ENCODE assay signal across 14 cellular contexts in genomic region chr1:226607821-226608220, GRCh38. TPM values are rescaled to one million over a fixed set of nuclear protein-coding genes. Genes with fewer than 3 reads are reported as not detected.
DNase-seq lines count a peak whose midpoint lies in the region; ATAC-seq and TF ChIP-seq lines count a peak whose summit lies in the region.
"Had no signal": no experiment of that assay in that cellular context is flagged by ENCODE, and none has a peak within 500 bp of the region (broad histone marks: within the 10 kb centered on the region; RNA-seq: fewer than 3 reads in every experiment).

No MANE protein-coding gene starts in this region.

- H3K27ac Mint-ChIP-seq in activated naive CD8-positive, alpha-beta T cell treated with anti-CD3 and anti-CD28 coated beads, Interleukin-2, amount 50 U/mL, for 24 hours: no peak overlapping the region
- no peak overlapping the region for H3K27ac Mint-ChIP-seq in activated naive CD8-positive, alpha-beta T cell treated with anti-CD3 and anti-CD28 coated beads for 36 hours
- peak overlapping the region; percentile 28 for H3K27ac Mint-ChIP-seq in glutamatergic neuron (ENCODE audit: unreplicated experiment)
- H3K27ac Mint-ChIP-seq: CD4-positive, CD25-positive, alpha-beta regulatory T cell had no signal

- no peak overlapping the region for H3K4me3 Mint-ChIP-seq in activated naive CD8-positive, alpha-beta T cell treated with anti-CD3 and anti-CD28 coated beads, Interleukin-2, amount 50 U/mL, for 24 hours
- H3K4me3 Mint-ChIP-seq in activated naive CD8-positive, alpha-beta T cell treated with anti-CD3 and anti-CD28 coated beads for 36 hours: no peak overlapping the region
- no peak overlapping the region for H3K4me3 Mint-ChIP-seq in glutamatergic neuron (ENCODE audit: unreplicated experiment)

- H3K36me3 Mint-ChIP-seq in activated naive CD8-positive, alpha-beta T cell treated with anti-CD3 and anti-CD28 coated beads, Interleukin-2, amount 50 U/mL, for 24 hours (ENCODE audit: low read depth): no peaks in the 10 kb centered on the region
- no peaks in the 10 kb centered on the region for H3K36me3 Mint-ChIP-seq in activated naive CD8-positive, alpha-beta T cell treated with anti-CD3 and anti-CD28 coated beads for 36 hours
- H3K36me3 Mint-ChIP-seq in glutamatergic neuron (ENCODE audit: unreplicated experiment): no peaks in the 10 kb centered on the region
- H3K36me3 Mint-ChIP-seq: CD4-positive, CD25-positive, alpha-beta regulatory T cell had no signal

- no peaks in the 10 kb centered on the region for H3K9me3 Mint-ChIP-seq in activated naive CD8-positive, alpha-beta T cell treated with anti-CD3 and anti-CD28 coated beads, Interleukin-2, amount 50 U/mL, for 24 hours
- H3K9me3 Mint-ChIP-seq in activated naive CD8-positive, alpha-beta T cell treated with anti-CD3 and anti-CD28 coated beads for 36 hours: no peaks in the 10 kb centered on the region
- H3K9me3 Mint-ChIP-seq in glutamatergic neuron (ENCODE audit: unreplicated experiment): peaks cover 4% of the 10 kb centered on the region
- H3K9me3 Mint-ChIP-seq: CD4-positive, CD25-positive, alpha-beta regulatory T cell had no signal

- DNase-seq in activated naive CD8-positive, alpha-beta T cell treated with anti-CD3 and anti-CD28 coated beads, Interleukin-2, amount 50 U/mL, for 24 hours: no peak
- no peak for DNase-seq in activated naive CD8-positive, alpha-beta T cell treated with anti-CD3 and anti-CD28 coated beads for 36 hours
- DNase-seq in glutamatergic neuron: no peak
- DNase-seq in spleen: peak; percentile 43
- DNase-seq in midbrain (lab: John Stamatoyannopoulos, UW): no peak
- DNase-seq in RKO (ENCODE audit: low spot score): no peak
- DNase-seq: 8988T; AML-193; CD4-positive, CD25-positive, alpha-beta regulatory T cell; DMS 273 treated with DMSO at 0.1 percent for 48 hours had no signal

- ATAC-seq in activated naive CD8-positive, alpha-beta T cell treated with anti-CD3 and anti-CD28 coated beads, Interleukin-2, amount 50 U/mL, for 24 hours: peak; percentile 8

- POLR2A ChIA-PET in HEK293 (lab: Yijun Ruan, JAX): no interaction called here

- H3K27ac ChIP-seq in HEK293 (ENCODE audit: extremely low read depth, low read depth, low read length) (no peak overlapping the region), spleen (no peak overlapping the region)

- H3K9me3 ChIP-seq in HEK293 (ENCODE audit: control insufficient read depth, insufficient read depth, low read depth, low read length) (no peaks in the 10 kb centered on the region), spleen (no peaks in the 10 kb centered on the region)
- H3K9me3 ChIP-seq: BLaER1 treated with 17β-estradiol and CSF1 and Interleukin-3, amounts not matched to agents 10 nM and 100 nM had no signal

- H3K4me1 ChIP-seq in HEK293 (ENCODE audit: control insufficient read depth, insufficient read depth, low read length): no peaks in the 10 kb centered on the region
- peaks cover 0 to 22% (median 10%) of the 10 kb centered on the region in 6 donors for H3K4me1 ChIP-seq in spleen

- no peak for TF ChIP-seq POLR2A in spleen (IDR thresholded peaks at IDR 0.05)

- CTCF ChIA-PET in HEK293 (lab: Yijun Ruan, JAX): interaction anchor here (0.6 to 6.7 kb wide), 31 partner anchors 8 to 504 kb away, joined by 3 to 84 read pairs (median 6); partner anchors contain the start of genes PARP1 and STUM

- H3K36me3 ChIP-seq in HEK293 (ENCODE audit: control insufficient read depth in 2 of 2, insufficient read depth in 1 of 2, low read length in 2 of 2) (no peaks in the 10 kb centered on the region), spleen (no peaks in the 10 kb centered on the region)
- H3K36me3 ChIP-seq: BLaER1 treated with 17β-estradiol and CSF1 and Interleukin-3, amounts not matched to agents 10 nM and 100 nM had no signal

- 86 to 100% (median 95%) methylated on average over 1 of the region's 1 CpG for WGBS in spleen, 5 donors

- H3K4me1 Mint-ChIP-seq in activated naive CD8-positive, alpha-beta T cell treated with anti-CD3 and anti-CD28 coated beads, Interleukin-2, amount 50 U/mL, for 24 hours: no peaks in the 10 kb centered on the region
- H3K4me1 Mint-ChIP-seq in activated naive CD8-positive, alpha-beta T cell treated with anti-CD3 and anti-CD28 coated beads for 36 hours: no peaks in the 10 kb centered on the region
- peaks cover 24% of the 10 kb centered on the region for H3K4me1 Mint-ChIP-seq in glutamatergic neuron (ENCODE audit: low read depth, unreplicated experiment)

- intact Hi-C loops in spleen (cut with DNase I; ENCODE audit: low total_unique reads): loop anchor here (10.0 kb wide), 1 partner anchor 183 kb away; no protein-coding TSS in a partner anchor

- no peak for TF ChIP-seq CTCF in HEK293 (tag by site-specific recombination; IDR thresholded peaks at IDR 0.05)
- no peak for TF ChIP-seq CTCF in glutamatergic neuron (IDR thresholded peaks at IDR 0.05; ENCODE audit: partially characterized antibody, unreplicated experiment)
- no peak for TF ChIP-seq CTCF in spleen (IDR thresholded peaks at IDR 0.05 in 8 of 11, conservative IDR thresholded peaks at IDR 0.05 in 3 of 11)

- no peak overlapping the region for H3K4me3 ChIP-seq in HEK293 (ENCODE audit: low read depth, low read length)
- H3K4me3 ChIP-seq in spleen: no peak overlapping the region
- H3K4me3 ChIP-seq: BLaER1 treated with 17β-estradiol and CSF1 and Interleukin-3, amounts not matched to agents 10 nM and 100 nM had no signal

- H3K27me3 ChIP-seq in spleen (replicated peaks in 1 of 7): peaks cover 0 to 12% (median 4%) of the 10 kb centered on the region in 7 donors
- H3K27me3 ChIP-seq: BLaER1 treated with 17β-estradiol and CSF1 and Interleukin-3, amounts not matched to agents 10 nM and 100 nM had no signal

- no peaks in the 10 kb centered on the region for H3K27me3 Mint-ChIP-seq in activated naive CD8-positive, alpha-beta T cell treated with anti-CD3 and anti-CD28 coated beads, Interleukin-2, amount 50 U/mL, for 24 hours
- peaks cover 4% of the 10 kb centered on the region for H3K27me3 Mint-ChIP-seq in activated naive CD8-positive, alpha-beta T cell treated with anti-CD3 and anti-CD28 coated beads for 36 hours
- peaks cover 9% of the 10 kb centered on the region for H3K27me3 Mint-ChIP-seq in glutamatergic neuron (ENCODE audit: unreplicated experiment)

TF ChIP-seq in HEK293, 187 proteins besides CTCF, POLR2A, EP300 and RAD21:
- peak; percentile 44 for TF ChIP-seq ZFHX2 (tag by site-specific recombination; conservative IDR thresholded peaks at IDR 0.05)
- no peak for TF ChIP-seq GFI1B (tag by site-specific recombination; IDR thresholded peaks at IDR 0.05)

RNA-seq across cellular contexts. Expression of gene STUM, which starts 59.3 kb away (rescaled TPM):
- total RNA-seq in activated naive CD8-positive, alpha-beta T cell treated with anti-CD3 and anti-CD28 coated beads for 36 hours: not detected
- 11.0 TPM for total RNA-seq in glutamatergic neuron (ENCODE audit: unreplicated experiment)
- 1 to 10 TPM in 1 of 7 donors, under 1 TPM in 6; 0.22 to 2.8 (median 0.51) TPM for total RNA-seq in spleen
- polyA plus RNA-seq in spleen: under 1 TPM; 0.11 to 0.53 (median 0.45) TPM
- total RNA-seq: CD4-positive, CD25-positive, alpha-beta regulatory T cell; Daoy; HT-29 had no signal
